2 cellular contexts compared by ENCODE assay signal in genomic region chr1:219713981-219714381, GRCh38.
TF ChIP-seq lines count a peak whose summit lies in the region.

No MANE protein-coding gene starts in this region.

TF ChIP-seq in GM23338, 12 proteins besides CTCF, POLR2A, EP300 and RAD21 (continued from another document):
- TF ChIP-seq NANOG (IDR thresholded peaks at IDR 0.05; ENCODE audit: borderline replicate concordance) (no peak), CREB1 (CRISPR knock-in tag; IDR thresholded peaks at IDR 0.05; ENCODE audit: low read depth) (no peak), JUNB (IDR thresholded peaks at IDR 0.05; ENCODE audit: unreplicated experiment) (no peak), STAT1 (IDR thresholded peaks at IDR 0.05; ENCODE audit: unreplicated experiment) (no peak), POLR2AphosphoS5 (IDR thresholded peaks at IDR 0.05; ENCODE audit: low read depth) (no peak), ETS1 (IDR thresholded peaks at IDR 0.05) (no peak), ZNF114 (CRISPR knock-in tag; IDR thresholded peaks at IDR 0.05) (no peak), EZH2phosphoT487 (IDR thresholded peaks at IDR 0.05; ENCODE audit: unreplicated experiment) (no peak), ZNF462 (CRISPR knock-in tag; IDR thresholded peaks at IDR 0.05) (no peak), REST (IDR thresholded peaks at IDR 0.05; ENCODE audit: unreplicated experiment) (no peak)

TF ChIP-seq in H1, 55 proteins besides CTCF, POLR2A, EP300 and RAD21 (continued from another document):
- no peak for TF ChIP-seq SP4 (IDR thresholded peaks at IDR 0.05; ENCODE audit: low read length)
- no peak for TF ChIP-seq NRF1 (IDR thresholded peaks at IDR 0.05; ENCODE audit: low read depth, low read length)
- no peak for TF ChIP-seq SIRT6 (IDR thresholded peaks at IDR 0.05; ENCODE audit: low read length)
- TF ChIP-seq JUN (IDR thresholded peaks at IDR 0.05; ENCODE audit: low read depth, low read length): no peak
- TF ChIP-seq SAP30 (IDR thresholded peaks at IDR 0.05; ENCODE audit: insufficient read depth, insufficient replicate concordance, low read length): no peak
- TF ChIP-seq RBBP5 (IDR thresholded peaks at IDR 0.05; ENCODE audit: borderline replicate concordance, low read depth, low read length): no peak
- TF ChIP-seq ZNF274 (IDR thresholded peaks at IDR 0.05; ENCODE audit: borderline replicate concordance, extremely low read depth, low read length): no peak
- no peak for TF ChIP-seq SUZ12 (IDR thresholded peaks at IDR 0.05; ENCODE audit: low read length)
- no peak for TF ChIP-seq YY1 (IDR thresholded peaks at IDR 0.05; ENCODE audit: low read depth, low read length)
- no peak for TF ChIP-seq JUND (IDR thresholded peaks at IDR 0.05; ENCODE audit: low read length)
- no peak for TF ChIP-seq MAX (IDR thresholded peaks at IDR 0.05)
- TF ChIP-seq KDM1A (IDR thresholded peaks at IDR 0.05; ENCODE audit: borderline replicate concordance, low read length): no peak
- TF ChIP-seq NANOG (IDR thresholded peaks at IDR 0.05; ENCODE audit: insufficient read depth, low read depth, low read length, poor library complexity, severe bottlenecking): no peak
